ENCODE assay signal across 31 cellular contexts in genomic region chr13:58399263-58399662, GRCh38.
"Had no signal": no experiment of that assay in that cellular context is flagged by ENCODE, and none has a peak within 500 bp of the region (broad histone marks: within the 10 kb centered on the region; RNA-seq: fewer than 3 reads in every experiment).

No MANE protein-coding gene starts in this region.

- DNase-seq: activated effector memory CD4-positive, alpha-beta T cell treated with anti-CD3 and anti-CD28 coated beads, Interleukin-2, amount 50 U/mL, for 16 hours; activated effector memory CD4-positive, alpha-beta T cell treated with Interleukin-2 at 50 U/mL for 16 hours; activated gamma-delta T cell; activated gamma-delta T cell treated with Interleukin-2 at 50 U/mL for 16 hours; activated naive CD4-positive, alpha-beta T cell; activated naive CD4-positive, alpha-beta T cell treated with anti-CD3 and anti-CD28 coated beads for 36 hours; activated naive CD4-positive, alpha-beta T cell treated with anti-CD3 and anti-CD28 coated beads, Interleukin-2, amount 10 ng/mL, durations not matched to agents 7 days and 5 days; activated naive CD4-positive, alpha-beta T cell treated with anti-CD3 and anti-CD28 coated beads, Interleukin-2, amount 50 U/mL, for 16 hours; activated naive CD4-positive, alpha-beta T cell treated with Interleukin-2 at 50 U/mL for 16 hours; activated naive CD8-positive, alpha-beta T cell treated with anti-CD3 and anti-CD28 coated beads for 36 hours; activated naive CD8-positive, alpha-beta T cell treated with anti-CD3 and anti-CD28 coated beads, Interleukin-2, amount 10 ng/mL, durations not matched to agents 7 days and 5 days; activated naive CD8-positive, alpha-beta T cell treated with anti-CD3 and anti-CD28 coated beads, Interleukin-2, amount 50 U/mL, for 24 hours; activated T-cell treated with anti-CD3 and anti-CD28 coated beads, Interleukin-2, amount 50 U/mL, for 1 hour; activated T-cell treated with anti-CD3 and anti-CD28 coated beads, Interleukin-2, amount 50 U/mL, for 24 hours; activated T-cell treated with anti-CD3 and anti-CD28 coated beads, Interleukin-2, amount 50 U/mL, for 4 hours; activated T-cell treated with anti-CD3 and anti-CD28 coated beads, Interleukin-2, amount 50 U/mL, for 48 hours; activated T-cell treated with anti-CD3 and anti-CD28 coated beads, Interleukin-2, amount 50 U/mL, for 72 hours; adrenal gland; amniotic stem cell; amygdala; anterior cingulate cortex; aorta; body of pancreas; brain microvascular endothelial cell; central memory CD4-positive, alpha-beta T cell; cerebellar nuclear complex had no signal

- H3K4me3 ChIP-seq: adrenal gland, ascending aorta, body of pancreas, breast epithelium, cardiac muscle cell had no signal

- H3K27me3 ChIP-seq: adrenal gland, ascending aorta, body of pancreas, brain microvascular endothelial cell, breast epithelium, cardiac muscle cell had no signal

- H3K27ac ChIP-seq: adrenal gland, ascending aorta, body of pancreas, brain microvascular endothelial cell, breast epithelium, cardiac muscle cell had no signal

- H3K9me3 ChIP-seq: ascending aorta had no signal

- H3K4me1 ChIP-seq: adrenal gland, ascending aorta, body of pancreas, breast epithelium had no signal

- FAIRE-seq: astrocyte, bronchial epithelial cell had no signal

- H3K36me3 ChIP-seq: adrenal gland, ascending aorta, brain microvascular endothelial cell, breast epithelium, cardiac muscle cell had no signal
